8 cellular contexts compared by ENCODE assay signal in the genomic region with DNA sequence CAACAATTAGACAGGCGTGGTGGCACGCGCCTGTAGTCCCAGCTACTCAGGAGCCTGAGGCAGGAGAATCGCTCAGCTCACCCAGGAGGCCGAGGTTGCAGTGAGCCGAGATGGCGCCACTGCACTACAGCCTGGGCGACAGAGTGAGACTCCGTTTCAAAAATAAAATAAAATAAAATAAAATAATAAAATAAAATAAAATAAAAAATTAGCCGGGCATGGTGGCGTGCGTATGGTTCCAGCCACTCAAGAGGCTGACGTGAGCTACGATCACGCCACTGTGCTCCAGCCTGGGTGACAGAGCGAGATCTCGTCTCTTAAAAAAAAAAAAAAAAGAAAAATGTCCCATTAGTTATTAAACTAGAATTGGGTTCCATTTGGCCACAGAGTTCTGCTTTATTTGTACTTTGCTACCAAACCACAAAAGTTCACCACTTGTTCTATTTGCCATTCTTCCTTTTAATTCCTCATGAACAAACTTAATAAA. TPM values are rescaled to one million over a fixed set of nuclear protein-coding genes. Genes with fewer than 3 reads are reported as not detected.
DNase-seq lines count a peak whose midpoint lies in the region; ATAC-seq and TF ChIP-seq lines count a peak whose summit lies in the region.

No MANE protein-coding gene starts in this region.

- H3K9me3 ChIP-seq in HCT116 (ENCODE audit: control insufficient read depth in 1 of 2, insufficient read depth in 1 of 2, low read depth in 1 of 2, low read length in 2 of 2): no peaks in the 10 kb centered on the region

- no peak for DNase-seq in HCT116 (ENCODE audit: low read depth, low spot score)
- peak; percentile 36 for DNase-seq in activated CD4-positive, alpha-beta T cell treated with anti-CD3 and anti-CD28 coated beads, Interleukin-2, amount 50 U/mL, for 1 hour
- no peak for DNase-seq in foreskin keratinocyte
- DNase-seq in HK-2 (ENCODE audit: unreplicated experiment): no peak
- no peak for DNase-seq in medulla oblongata (ENCODE audit: extremely low spot score)
- no peak for DNase-seq in NCI-H2196 (lab: John Stamatoyannopoulos, UW; ENCODE audit: unreplicated experiment)

- ATAC-seq in HCT116 (no peak), foreskin keratinocyte (no peak), GM21717 (IDR thresholded peaks at IDR 0.05; ENCODE audit: unreplicated experiment) (no peak)

- TF ChIP-seq RAD21 in HCT116 (IDR thresholded peaks at IDR 0.05; ENCODE audit: low read depth): no peak

- peak overlapping the region; percentile 30 for H2AFZ ChIP-seq in HCT116 (ENCODE audit: low read depth, low read length, poor library complexity, severe bottlenecking)

- peak overlapping the region; percentile 82 for H3K9ac ChIP-seq in HCT116 (ENCODE audit: low read length)

- peak overlapping the region; percentile 89 for H3K4me2 ChIP-seq in HCT116 (ENCODE audit: low read length)

- TF ChIP-seq POLR2A in HCT116 (IDR thresholded peaks at IDR 0.05; ENCODE audit: borderline replicate concordance, extremely low read depth, insufficient read depth, insufficient read length): no peak

- CTCF ChIA-PET in HCT116 (lab: Charles Lee): interaction anchor here (1.6 kb wide), 1 partner anchor 12 kb away, joined by 5 read pairs; no protein-coding TSS in a partner anchor

- intact Hi-C loops in HCT116 (cut with micrococcal nuclease): no loop called here

- POLR2A ChIA-PET in HCT116 (lab: Charles Lee): no interaction called here

- TF ChIP-seq CTCF in HCT116 (IDR thresholded peaks at IDR 0.05 in 2 of 3, conservative IDR thresholded peaks at IDR 0.05 in 1 of 3; ENCODE audit: borderline replicate concordance in 1 of 3, insufficient read depth in 1 of 3, low read depth in 2 of 3, low read length in 2 of 3): no peak
- peak; percentile 10 for TF ChIP-seq CTCF in foreskin keratinocyte (conservative IDR thresholded peaks at IDR 0.05)

- no TSS peak for BruUV-seq in HCT116 (replicated peaks; lab: Mats Ljungman, UMichigan)

- no peaks in the 10 kb centered on the region for H3K9me2 ChIP-seq in HCT116 (ENCODE audit: insufficient read depth)

- peaks cover 48% of the 10 kb centered on the region for H3K79me2 ChIP-seq in HCT116 (ENCODE audit: insufficient read depth, low read length)

- H3K4me3 ChIP-seq in HCT116 (replicated peaks in 1 of 2; ENCODE audit: low read depth in 1 of 2, low read length in 2 of 2) (peak overlapping the region; percentile 77 to 78), skin epidermis (peak overlapping the region; percentile 95 to 100 (median 98))

- H3K36me3 ChIP-seq in HCT116 (ENCODE audit: control insufficient read depth in 1 of 2, insufficient read depth in 2 of 2, low read length in 2 of 2): no peaks in the 10 kb centered on the region; a peak in 1 of 4 replicates

- RAD21 ChIA-PET in HCT116 (lab: Charles Lee; ENCODE audit: low non-redundant PET in 1 of 2, low total read pairs in 2 of 2, uncharacterized antibody in 2 of 2, unreplicated experiment in 2 of 2): no interaction called here

- no peaks in the 10 kb centered on the region for H4K20me1 ChIP-seq in HCT116 (ENCODE audit: insufficient read depth)

- no peaks in the 10 kb centered on the region for H3K27me3 ChIP-seq in HCT116 (ENCODE audit: insufficient read depth, low read length)
- no peaks in the 10 kb centered on the region for H3K27me3 ChIP-seq in foreskin keratinocyte

- H3K4me1 ChIP-seq in HCT116 (ENCODE audit: control insufficient read depth in 1 of 2, insufficient read depth in 2 of 2, low read length in 2 of 2) (peaks cover 30 to 34% of the 10 kb centered on the region in 2 experiments), foreskin keratinocyte (no peaks in the 10 kb centered on the region)

- H3K27ac ChIP-seq in HCT116 (ENCODE audit: low read depth, low read length) (peak overlapping the region; percentile 74; the same call in 1 of the 2 replicates), foreskin keratinocyte (peak overlapping the region; percentile 89), skin epidermis (peak overlapping the region; percentile 82 to 100 (median 98))

TF ChIP-seq in HCT116, 20 proteins besides CTCF, POLR2A, EP300 and RAD21:
- TF ChIP-seq, protein P1, sequence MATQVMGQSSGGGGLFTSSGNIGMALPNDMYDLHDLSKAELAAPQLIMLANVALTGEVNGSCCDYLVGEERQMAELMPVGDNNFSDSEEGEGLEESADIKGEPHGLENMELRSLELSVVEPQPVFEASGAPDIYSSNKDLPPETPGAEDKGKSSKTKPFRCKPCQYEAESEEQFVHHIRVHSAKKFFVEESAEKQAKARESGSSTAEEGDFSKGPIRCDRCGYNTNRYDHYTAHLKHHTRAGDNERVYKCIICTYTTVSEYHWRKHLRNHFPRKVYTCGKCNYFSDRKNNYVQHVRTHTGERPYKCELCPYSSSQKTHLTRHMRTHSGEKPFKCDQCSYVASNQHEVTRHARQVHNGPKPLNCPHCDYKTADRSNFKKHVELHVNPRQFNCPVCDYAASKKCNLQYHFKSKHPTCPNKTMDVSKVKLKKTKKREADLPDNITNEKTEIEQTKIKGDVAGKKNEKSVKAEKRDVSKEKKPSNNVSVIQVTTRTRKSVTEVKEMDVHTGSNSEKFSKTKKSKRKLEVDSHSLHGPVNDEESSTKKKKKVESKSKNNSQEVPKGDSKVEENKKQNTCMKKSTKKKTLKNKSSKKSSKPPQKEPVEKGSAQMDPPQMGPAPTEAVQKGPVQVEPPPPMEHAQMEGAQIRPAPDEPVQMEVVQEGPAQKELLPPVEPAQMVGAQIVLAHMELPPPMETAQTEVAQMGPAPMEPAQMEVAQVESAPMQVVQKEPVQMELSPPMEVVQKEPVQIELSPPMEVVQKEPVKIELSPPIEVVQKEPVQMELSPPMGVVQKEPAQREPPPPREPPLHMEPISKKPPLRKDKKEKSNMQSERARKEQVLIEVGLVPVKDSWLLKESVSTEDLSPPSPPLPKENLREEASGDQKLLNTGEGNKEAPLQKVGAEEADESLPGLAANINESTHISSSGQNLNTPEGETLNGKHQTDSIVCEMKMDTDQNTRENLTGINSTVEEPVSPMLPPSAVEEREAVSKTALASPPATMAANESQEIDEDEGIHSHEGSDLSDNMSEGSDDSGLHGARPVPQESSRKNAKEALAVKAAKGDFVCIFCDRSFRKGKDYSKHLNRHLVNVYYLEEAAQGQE (IDR thresholded peaks at IDR 0.05; ENCODE audit: low read depth): no peak
- TF ChIP-seq CEBPB (IDR thresholded peaks at IDR 0.05; ENCODE audit: low read depth) (no peak), EGR1 (IDR thresholded peaks at IDR 0.05; ENCODE audit: low read depth) (no peak), YY1 (IDR thresholded peaks at IDR 0.05; ENCODE audit: extremely low read depth, insufficient replicate concordance, low read depth, low read length) (no peak), SRF (IDR thresholded peaks at IDR 0.05; ENCODE audit: low read depth) (no peak), ELF1 (IDR thresholded peaks at IDR 0.05; ENCODE audit: borderline replicate concordance, low read depth) (no peak), ZFX (IDR thresholded peaks at IDR 0.05) (no peak), TCF7L2 (IDR thresholded peaks at IDR 0.05; ENCODE audit: borderline replicate concordance, extremely low read depth, insufficient read depth, insufficient read length) (no peak), ZNF274 (IDR thresholded peaks at IDR 0.05; ENCODE audit: low read depth, low read length) (no peak), POLR2AphosphoS5 (IDR thresholded peaks at IDR 0.05; ENCODE audit: low read depth, low read length) (no peak), CBX3 (IDR thresholded peaks at IDR 0.05; ENCODE audit: low read depth) (no peak), FOSL1 (IDR thresholded peaks at IDR 0.05; ENCODE audit: low read depth) (no peak), EZH2 (IDR thresholded peaks at IDR 0.05) (no peak), EZH2phosphoT487 (IDR thresholded peaks at IDR 0.05; ENCODE audit: borderline replicate concordance) (no peak), SIN3A (IDR thresholded peaks at IDR 0.05; ENCODE audit: low read depth) (no peak), SP1 (IDR thresholded peaks at IDR 0.05; ENCODE audit: low read depth) (no peak), JUND (IDR thresholded peaks at IDR 0.05) (no peak)
- TF ChIP-seq, protein P2, sequence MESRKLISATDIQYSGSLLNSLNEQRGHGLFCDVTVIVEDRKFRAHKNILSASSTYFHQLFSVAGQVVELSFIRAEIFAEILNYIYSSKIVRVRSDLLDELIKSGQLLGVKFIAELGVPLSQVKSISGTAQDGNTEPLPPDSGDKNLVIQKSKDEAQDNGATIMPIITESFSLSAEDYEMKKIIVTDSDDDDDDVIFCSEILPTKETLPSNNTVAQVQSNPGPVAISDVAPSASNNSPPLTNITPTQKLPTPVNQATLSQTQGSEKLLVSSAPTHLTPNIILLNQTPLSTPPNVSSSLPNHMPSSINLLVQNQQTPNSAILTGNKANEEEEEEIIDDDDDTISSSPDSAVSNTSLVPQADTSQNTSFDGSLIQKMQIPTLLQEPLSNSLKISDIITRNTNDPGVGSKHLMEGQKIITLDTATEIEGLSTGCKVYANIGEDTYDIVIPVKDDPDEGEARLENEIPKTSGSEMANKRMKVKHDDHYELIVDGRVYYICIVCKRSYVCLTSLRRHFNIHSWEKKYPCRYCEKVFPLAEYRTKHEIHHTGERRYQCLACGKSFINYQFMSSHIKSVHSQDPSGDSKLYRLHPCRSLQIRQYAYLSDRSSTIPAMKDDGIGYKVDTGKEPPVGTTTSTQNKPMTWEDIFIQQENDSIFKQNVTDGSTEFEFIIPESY (IDR thresholded peaks at IDR 0.05; ENCODE audit: extremely low read depth, insufficient replicate concordance, low read length): no peak
- TF ChIP-seq, protein P3, sequence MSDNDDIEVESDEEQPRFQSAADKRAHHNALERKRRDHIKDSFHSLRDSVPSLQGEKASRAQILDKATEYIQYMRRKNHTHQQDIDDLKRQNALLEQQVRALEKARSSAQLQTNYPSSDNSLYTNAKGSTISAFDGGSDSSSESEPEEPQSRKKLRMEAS (IDR thresholded peaks at IDR 0.05): no peak
- TF ChIP-seq, protein P4, sequence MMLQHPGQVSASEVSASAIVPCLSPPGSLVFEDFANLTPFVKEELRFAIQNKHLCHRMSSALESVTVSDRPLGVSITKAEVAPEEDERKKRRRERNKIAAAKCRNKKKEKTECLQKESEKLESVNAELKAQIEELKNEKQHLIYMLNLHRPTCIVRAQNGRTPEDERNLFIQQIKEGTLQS (IDR thresholded peaks at IDR 0.05): no peak
TF ChIP-seq in HCT116: peak in this region for 0.

RNA-seq across cellular contexts. Expression of a gene that starts 1.2 kb away (rescaled TPM):
- total RNA-seq in HCT116 (2021; ENCODE audit: unreplicated experiment) (34.3 TPM), foreskin keratinocyte (23.4 and 27.4 TPM in 2 replicates)
- polyA plus RNA-seq in HCT116 (2012): 20.0 and 24.7 TPM in 2 replicates
- polyA plus RNA-seq in foreskin keratinocyte: 15.1 and 18.8 TPM in 2 replicates

RNA-seq across cellular contexts. Expression of a gene that starts 59.7 kb away (rescaled TPM):
- total RNA-seq in HCT116 (2021; ENCODE audit: unreplicated experiment): 104 TPM
- polyA plus RNA-seq in HCT116 (2012): 61.4 and 63.6 TPM in 2 replicates
- total RNA-seq in foreskin keratinocyte: 30.6 and 31.4 TPM in 2 replicates
- polyA plus RNA-seq in foreskin keratinocyte: 16.2 and 18.9 TPM in 2 replicates
